1 cellular context compared by ENCODE assay signal in the genomic region with DNA sequence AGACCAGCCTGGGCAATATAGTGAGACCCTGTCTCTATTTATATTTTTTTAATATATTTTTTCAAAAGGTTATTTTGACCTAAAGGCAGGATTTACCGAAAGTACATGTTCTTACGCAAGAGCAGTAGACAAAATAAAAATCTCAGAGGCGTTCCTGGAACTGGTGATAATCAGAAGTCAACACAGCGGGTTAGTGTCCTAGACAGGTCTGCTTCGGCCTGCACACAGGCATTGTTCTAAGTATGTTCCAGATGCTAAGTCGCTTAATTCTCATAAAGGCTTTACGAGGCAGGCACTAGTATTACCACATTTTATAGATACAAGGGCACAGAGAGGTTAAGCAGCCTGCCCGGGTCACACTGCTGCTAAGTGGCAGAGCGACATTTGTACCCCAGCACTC.
TF ChIP-seq lines count a peak whose summit lies in the region.

No MANE protein-coding gene starts in this region.

TF ChIP-seq in K562, 482 proteins besides CTCF, POLR2A, EP300 and RAD21 (continued from another document):
- TF ChIP-seq CEBPG (CRISPR knock-in tag; IDR thresholded peaks at IDR 0.05) (no peak), CEBPG (tag; conservative IDR thresholded peaks at IDR 0.05 in 1 of 2, IDR thresholded peaks at IDR 0.05 in 1 of 2) (peak in 1 of 2 experiments; percentile 36; a peak in 1 of 4 replicates)
TF ChIP-seq in K562: peak in this region for 2.
